In genomic region chr7:100895956-100896742, GRCh38 we compare ENCODE assay signal across 6 cellular contexts. TPM values are rescaled to one million over a fixed set of nuclear protein-coding genes. Genes with fewer than 3 reads are reported as not detected.
DNase-seq lines count a peak whose midpoint lies in the region; ATAC-seq and TF ChIP-seq lines count a peak whose summit lies in the region.

No MANE protein-coding gene starts in this region.

- no peak overlapping the region for H3K27ac ChIP-seq in BLaER1 treated with 17β-estradiol and CSF1 and Interleukin-3, amounts not matched to agents 10 nM and 100 nM
- peak overlapping the region in 1 of 4 donors; percentile 28 for H3K27ac ChIP-seq in esophagus muscularis mucosa (replicated peaks in 1 of 4)
- no peak overlapping the region for H3K27ac ChIP-seq in smooth muscle cell (ENCODE audit: low read depth)

- no peaks in the 10 kb centered on the region for H3K9me3 ChIP-seq in BLaER1 treated with 17β-estradiol and CSF1 and Interleukin-3, amounts not matched to agents 10 nM and 100 nM (replicated peaks in 1 of 11)
- no peaks in the 10 kb centered on the region for H3K9me3 ChIP-seq in esophagus muscularis mucosa
- no peaks in the 10 kb centered on the region for H3K9me3 ChIP-seq in smooth muscle cell (replicated peaks; ENCODE audit: low read depth)

- intact Hi-C loops in esophagus muscularis mucosa (cut with DNase I), result loop anchor here (2.0 to 5.0 kb wide), 2 partner anchors 163 to 181 kb away; no protein-coding TSS in a partner anchor

- no peaks in the 10 kb centered on the region for H3F3A ChIP-seq in smooth muscle cell (ENCODE audit: low read depth)

- TF ChIP-seq EP300 in esophagus muscularis mucosa (IDR thresholded peaks at IDR 0.05), result no peak

- no peaks in the 10 kb centered on the region for H3K79me2 ChIP-seq in smooth muscle cell (ENCODE audit: low read depth)

- peaks cover 0 to 38% (median 8%) of the 10 kb centered on the region in 11 experiments; a peak in 13 of 22 replicates for H4K20me1 ChIP-seq in BLaER1 treated with 17β-estradiol and CSF1 and Interleukin-3, amounts not matched to agents 10 nM and 100 nM
- no peaks in the 10 kb centered on the region for H4K20me1 ChIP-seq in smooth muscle cell (ENCODE audit: low read depth)

- no peak for TF ChIP-seq CTCF in esophagus muscularis mucosa (IDR thresholded peaks at IDR 0.05)
- no peak for TF ChIP-seq CTCF in smooth muscle cell (IDR thresholded peaks at IDR 0.05; ENCODE audit: borderline replicate concordance, insufficient read depth, poor library complexity, severe bottlenecking)

- H3K9ac ChIP-seq in BLaER1 treated with 17β-estradiol and CSF1 and Interleukin-3, amounts not matched to agents 10 nM and 100 nM, result no peak overlapping the region
- H3K9ac ChIP-seq in smooth muscle cell (ENCODE audit: low read depth), result no peak overlapping the region

- H3K4me2 ChIP-seq in BLaER1 treated with 17β-estradiol and CSF1 and Interleukin-3, amounts not matched to agents 10 nM and 100 nM, result peak overlapping the region in 10 of 11 experiments; percentile 40 to 100 (median 68); a peak in 19 of 22 replicates
- peak overlapping the region; percentile 100 for H3K4me2 ChIP-seq in smooth muscle cell

- H3K4me3 ChIP-seq in BLaER1 treated with 17β-estradiol and CSF1 and Interleukin-3, amounts not matched to agents 10 nM and 100 nM, result peak overlapping the region in 7 of 10 experiments; percentile 16 to 66 (median 29); a peak in 10 of 20 replicates
- peak overlapping the region; percentile 51 to 63 (median 52) for H3K4me3 ChIP-seq in esophagus muscularis mucosa
- H3K4me3 ChIP-seq in smooth muscle cell, result peak overlapping the region; percentile 72

- DNase-seq in NCI-H2171 (lab: John Stamatoyannopoulos, UW), result peak; percentile 73
- DNase-seq in esophagus muscularis mucosa (ENCODE audit: extremely low spot score), result no peak
- peak; percentile 7 for DNase-seq in smooth muscle cell (lab: John Stamatoyannopoulos, UW; ENCODE audit: unreplicated experiment)

- no peaks in the 10 kb centered on the region for H3K36me3 ChIP-seq in BLaER1 treated with 17β-estradiol and CSF1 and Interleukin-3, amounts not matched to agents 10 nM and 100 nM
- H3K36me3 ChIP-seq in esophagus muscularis mucosa, result no peaks in the 10 kb centered on the region
- no peaks in the 10 kb centered on the region for H3K36me3 ChIP-seq in smooth muscle cell (ENCODE audit: low read depth)

- H3K27me3 ChIP-seq in BLaER1 treated with 17β-estradiol and CSF1 and Interleukin-3, amounts not matched to agents 10 nM and 100 nM, result peaks cover 63 to 74% (median 72%) of the 10 kb centered on the region in 11 experiments
- H3K27me3 ChIP-seq in esophagus muscularis mucosa (peaks cover 11 to 82% (median 31%) of the 10 kb centered on the region in 4 donors), smooth muscle cell (ENCODE audit: low read depth) (peaks cover 26% of the 10 kb centered on the region)

- ATAC-seq in HG02970 (IDR thresholded peaks at IDR 0.05; ENCODE audit: low FRiP score, unreplicated experiment) (no peak), GM18861 (IDR thresholded peaks at IDR 0.05; ENCODE audit: unreplicated experiment) (no peak)

- peaks cover 16 to 36% (median 25%) of the 10 kb centered on the region in 10 experiments for H3K4me1 ChIP-seq in BLaER1 treated with 17β-estradiol and CSF1 and Interleukin-3, amounts not matched to agents 10 nM and 100 nM
- peaks cover 27 to 37% (median 34%) of the 10 kb centered on the region in 4 donors for H3K4me1 ChIP-seq in esophagus muscularis mucosa
- H3K4me1 ChIP-seq in smooth muscle cell (ENCODE audit: low read depth), result peaks cover 24% of the 10 kb centered on the region

- TF ChIP-seq POLR2A in esophagus muscularis mucosa (IDR thresholded peaks at IDR 0.05; ENCODE audit: low read depth), result no peak

- WGBS in esophagus muscularis mucosa, result 7% methylated on average over 33 of the region's 55 CpGs
- 7% methylated on average over 40 of the region's 55 CpGs for WGBS in smooth muscle cell (ENCODE audit: low lambda C conversion rate)

- H2AFZ ChIP-seq in smooth muscle cell (ENCODE audit: low read depth), result no peak overlapping the region

RNA-seq across cellular contexts. Expression of gene ACHE, which starts 0.5 kb away (rescaled TPM):
- total RNA-seq in esophagus muscularis mucosa (1 to 10 TPM; 2.5 to 4.6 (median 3.5) TPM), smooth muscle cell (2.6 and 3.2 TPM in 2 replicates)
- polyA plus RNA-seq in smooth muscle cell, result 2.8 and 3.5 TPM in 2 replicates

RNA-seq across cellular contexts. Expression of gene UFSP1, which starts 6.6 kb away (rescaled TPM):
- total RNA-seq in esophagus muscularis mucosa (1 to 10 TPM; 2.1 to 8.7 (median 5.7) TPM), smooth muscle cell (0.31 and 1.2 TPM in 2 replicates)
- polyA plus RNA-seq in smooth muscle cell, result 2.6 and 2.9 TPM in 2 replicates

RNA-seq across cellular contexts. Expression of gene SRRT, which starts 21.2 kb away (rescaled TPM):
- total RNA-seq in esophagus muscularis mucosa (10 to 100 TPM; 47.2 to 69.6 (median 61.7) TPM), smooth muscle cell (17.8 and 32.1 TPM in 2 replicates)
- 63.6 and 87.5 TPM in 2 replicates for polyA plus RNA-seq in smooth muscle cell

RNA-seq across cellular contexts. Expression of gene TRIP6, which starts 29.0 kb away (rescaled TPM):
- total RNA-seq in esophagus muscularis mucosa (10 to 100 TPM; 60.2 to 89.9 (median 81.2) TPM), smooth muscle cell (41.9 and 46.8 TPM in 2 replicates)
- 65.6 and 87.0 TPM in 2 replicates for polyA plus RNA-seq in smooth muscle cell

RNA-seq across cellular contexts. Expression of gene SLC12A9, which starts 43.6 kb away (rescaled TPM):
- total RNA-seq in esophagus muscularis mucosa (10 to 100 TPM; 15.0 to 26.0 (median 19.9) TPM), smooth muscle cell (8.9 and 16.8 TPM in 2 replicates)
- 12.1 and 17.8 TPM in 2 replicates for polyA plus RNA-seq in smooth muscle cell
